ENCODE assay signal across 22 cellular contexts in genomic region chr17:1965556-1966273, GRCh38. TPM values are rescaled to one million over a fixed set of nuclear protein-coding genes. Genes with fewer than 3 reads are reported as not detected.
DNase-seq lines count a peak whose midpoint lies in the region; ATAC-seq and TF ChIP-seq lines count a peak whose summit lies in the region.
"Had no signal": no experiment of that assay in that cellular context is flagged by ENCODE, and none has a peak within 500 bp of the region (broad histone marks: within the 10 kb centered on the region; RNA-seq: fewer than 3 reads in every experiment).

No MANE protein-coding gene starts in this region.

- H2BK120ac ChIP-seq in IMR-90 (ENCODE audit: low read depth, low read length), result no peak overlapping the region

- no peak overlapping the region for H4K91ac ChIP-seq in IMR-90 (ENCODE audit: insufficient read depth, low read depth, low read length)

- no peak for TF ChIP-seq POLR2A in IMR-90 (IDR thresholded peaks at IDR 0.05; ENCODE audit: low read depth, low read length)

- no peak overlapping the region for H3K23ac ChIP-seq in IMR-90 (ENCODE audit: low read depth, low read length)

- no peak overlapping the region for H3K18ac ChIP-seq in IMR-90 (ENCODE audit: low read depth, low read length)

- H3K36me3 Mint-ChIP-seq in endodermal cell (ENCODE audit: low read depth), result peaks cover 5% of the 10 kb centered on the region
- no peaks in the 10 kb centered on the region for H3K36me3 Mint-ChIP-seq in progenitor cell of endocrine pancreas (ENCODE audit: insufficient read depth)
- H3K36me3 Mint-ChIP-seq: activated naive CD4-positive, alpha-beta T cell treated with anti-CD3 and anti-CD28 coated beads, Interleukin-2, amount 10 ng/mL, durations not matched to agents 7 days and 5 days; CD4-positive, CD25-positive, alpha-beta regulatory T cell had no signal

- no peak overlapping the region for H3K27ac ChIP-seq in IMR-90 (ENCODE audit: insufficient read depth, low read length)
- H3K27ac ChIP-seq in endodermal cell (ENCODE audit: low read depth, low read length), result peak overlapping the region; percentile 44
- H3K27ac ChIP-seq: KMS-11, SJSA1, thyroid gland had no signal

- H3K4me3 Mint-ChIP-seq in endodermal cell (no peak overlapping the region), progenitor cell of endocrine pancreas (ENCODE audit: low read depth) (no peak overlapping the region)
- H3K4me3 Mint-ChIP-seq: activated naive CD4-positive, alpha-beta T cell treated with anti-CD3 and anti-CD28 coated beads, Interleukin-2, amount 10 ng/mL, durations not matched to agents 7 days and 5 days; CD4-positive, CD25-positive, alpha-beta regulatory T cell had no signal

- dilution Hi-C loops in IMR-90 (cut with HindIII; ENCODE audit: low sequenced_read_pairs, unreplicated experiment), result no loop called here

- no peak overlapping the region for H4K8ac ChIP-seq in IMR-90 (ENCODE audit: low read depth in 2 of 2, low read length in 2 of 2)

- ATAC-seq in IMR-90 (ENCODE audit: low read depth) (peak; percentile 71), GM21390 (IDR thresholded peaks at IDR 0.05; ENCODE audit: unreplicated experiment) (no peak)

- H3K4me1 ChIP-seq in IMR-90 (ENCODE audit: control insufficient read depth, insufficient read depth, low read length), result peaks cover 3% of the 10 kb centered on the region; the same call in 1 of the 2 replicates
- peaks cover 7% of the 10 kb centered on the region for H3K4me1 ChIP-seq in endodermal cell (ENCODE audit: control insufficient read depth, insufficient read depth, low read length)
- H3K4me1 ChIP-seq: SJSA1 had no signal

- no peak overlapping the region for H4K5ac ChIP-seq in IMR-90 (ENCODE audit: low read depth, low read length)

- H3K9me1 ChIP-seq in IMR-90 (ENCODE audit: insufficient read depth, low read length), result no peaks in the 10 kb centered on the region

- no peak overlapping the region for H3K4me3 ChIP-seq in IMR-90 (ENCODE audit: insufficient read depth, low read depth, low read length)
- no peak overlapping the region for H3K4me3 ChIP-seq in endodermal cell (ENCODE audit: low read length)
- H3K4me3 ChIP-seq: dorsolateral prefrontal cortex, SJSA1, thyroid gland had no signal

- H3K9ac ChIP-seq in IMR-90 (ENCODE audit: low read depth, low read length) (no peak overlapping the region), endodermal cell (ENCODE audit: extremely low read depth, low read length, poor library complexity, severe bottlenecking) (no peak overlapping the region)
- H3K9ac ChIP-seq: KMS-11 had no signal

- H3K27ac Mint-ChIP-seq in endodermal cell, result peak overlapping the region; percentile 38
- H3K27ac Mint-ChIP-seq in progenitor cell of endocrine pancreas, result peak overlapping the region; percentile 85
- H3K27ac Mint-ChIP-seq: activated naive CD4-positive, alpha-beta T cell treated with anti-CD3 and anti-CD28 coated beads, Interleukin-2, amount 10 ng/mL, durations not matched to agents 7 days and 5 days; CD4-positive, CD25-positive, alpha-beta regulatory T cell had no signal

- peak overlapping the region; percentile 85 for H2AK9ac ChIP-seq in IMR-90 (replicated peaks; ENCODE audit: low read depth, low read length, poor library complexity)

- H3K14ac ChIP-seq in IMR-90 (replicated peaks; ENCODE audit: low read depth, low read length), result no peak overlapping the region

- CTCF ChIA-PET in IMR-90 (lab: Yijun Ruan, JAX), result no interaction called here

- peak; percentile 40 for DNase-seq in DMS 273 (lab: John Stamatoyannopoulos, UW; ENCODE audit: unreplicated experiment)
- DNase-seq in DMS 273 treated with DMSO at 0.1 percent for 48 hours (lab: John Stamatoyannopoulos, UW), result no peak
- DNase-seq in IMR-90, result no peak
- DNase-seq in endodermal cell, result no peak
- no peak for DNase-seq in progenitor cell of endocrine pancreas (ENCODE audit: low spot score, unreplicated experiment)
- no peak for DNase-seq in superior temporal gyrus (ENCODE audit: extremely low spot score)
- DNase-seq in COLO668 (lab: John Stamatoyannopoulos, UW; ENCODE audit: unreplicated experiment), result no peak
- DNase-seq: 8988T; activated CD4-positive, alpha-beta T cell treated with anti-CD3 and anti-CD28 coated beads for 4 hours; activated naive CD4-positive, alpha-beta T cell treated with anti-CD3 and anti-CD28 coated beads, Interleukin-2, amount 10 ng/mL, durations not matched to agents 7 days and 5 days; CD4-positive, CD25-positive, alpha-beta regulatory T cell; DND-41; dorsolateral prefrontal cortex; head of caudate nucleus; NCI-H446; nucleus accumbens; stimulated activated CD4-positive, alpha-beta T cell treated with anti-CD3 and anti-CD28 coated beads, Interleukin-4, amount 100 ng/mL, for 1 hour; T-helper 9 cell; thyroid gland had no signal

- H2BK20ac ChIP-seq in IMR-90 (ENCODE audit: low read depth, low read length), result no peak overlapping the region

- no peak overlapping the region for H2BK15ac ChIP-seq in IMR-90 (ENCODE audit: low read depth, low read length)

- H3K79me1 ChIP-seq in IMR-90 (ENCODE audit: low read depth in 1 of 2, low read length in 2 of 2), result no peaks in the 10 kb centered on the region

- no peak overlapping the region for H3K4ac ChIP-seq in IMR-90 (ENCODE audit: low read depth, low read length)

- BruUV-seq in IMR-90 (replicated peaks; lab: Mats Ljungman, UMichigan), result no TSS peak

- H3K56ac ChIP-seq in IMR-90 (ENCODE audit: extremely low read depth, insufficient read depth, low read length), result no peak overlapping the region

- in situ Hi-C loops in IMR-90 (cut with MboI; ENCODE audit: low sequenced_read_pairs), result no loop called here

- H3K4me2 ChIP-seq in IMR-90 (ENCODE audit: low read depth, low read length), result no peak overlapping the region
- H3K4me2 ChIP-seq: KMS-11 had no signal

- H4K20me1 ChIP-seq in IMR-90 (ENCODE audit: insufficient read depth, low read length), result no peaks in the 10 kb centered on the region

- peaks cover 13% of the 10 kb centered on the region for H3K9me3 ChIP-seq in IMR-90 (ENCODE audit: control insufficient read depth, insufficient read depth, low read length)
- H3K9me3 ChIP-seq in endodermal cell (ENCODE audit: control insufficient read depth, low read length), result no peaks in the 10 kb centered on the region
- H3K9me3 ChIP-seq: SJSA1, thyroid gland had no signal

- no peak overlapping the region for H2AFZ ChIP-seq in IMR-90 (replicated peaks; ENCODE audit: low read length, poor library complexity)

- H3K36me3 ChIP-seq in IMR-90 (ENCODE audit: control insufficient read depth, insufficient read depth, low read length) (no peaks in the 10 kb centered on the region), endodermal cell (ENCODE audit: control insufficient read depth, insufficient read depth, low read length) (peaks cover 5% of the 10 kb centered on the region)
- H3K36me3 ChIP-seq: SJSA1, thyroid gland had no signal

- H3K9me3 Mint-ChIP-seq in endodermal cell (peaks cover 3% of the 10 kb centered on the region), progenitor cell of endocrine pancreas (ENCODE audit: low read depth) (no peaks in the 10 kb centered on the region)
- H3K9me3 Mint-ChIP-seq: activated naive CD4-positive, alpha-beta T cell treated with anti-CD3 and anti-CD28 coated beads, Interleukin-2, amount 10 ng/mL, durations not matched to agents 7 days and 5 days had no signal

- no peak overlapping the region for H2BK5ac ChIP-seq in IMR-90 (ENCODE audit: low read depth, low read length, poor library complexity, severe bottlenecking)

- H3K27me3 Mint-ChIP-seq in endodermal cell (ENCODE audit: insufficient read depth) (peaks cover 10% of the 10 kb centered on the region), progenitor cell of endocrine pancreas (no peaks in the 10 kb centered on the region)

- H3K27me3 ChIP-seq in IMR-90 (ENCODE audit: control insufficient read depth, insufficient read depth, low read length) (peaks cover 51% of the 10 kb centered on the region), endodermal cell (ENCODE audit: control insufficient read depth, insufficient read depth, low read length, poor library complexity, severe bottlenecking) (no peaks in the 10 kb centered on the region)
- H3K27me3 ChIP-seq: dorsolateral prefrontal cortex, SJSA1, thyroid gland had no signal

- 33% methylated on average over 1 of the region's 21 CpGs; no CpG with 5 or more reads in 1 of the 2 experiments for WGBS in IMR-90 (ENCODE audit: extremely low coverage in 2 of 2, insufficient read length in 1 of 2), 2 experiments
- WGBS in endodermal cell (ENCODE audit: insufficient coverage in 1 of 2, insufficient read length in 1 of 2), 2 experiments, result 78 to 92% methylated on average over 11 to 21 of the region's 21 CpGs

- H3K4me1 Mint-ChIP-seq in endodermal cell (peaks cover 37% of the 10 kb centered on the region), progenitor cell of endocrine pancreas (ENCODE audit: low read depth) (peaks cover 33% of the 10 kb centered on the region)
- H3K4me1 Mint-ChIP-seq: CD4-positive, CD25-positive, alpha-beta regulatory T cell had no signal

- no peak for TF ChIP-seq RAD21 in IMR-90 (IDR thresholded peaks at IDR 0.05; ENCODE audit: low read length)

- no peak for TF ChIP-seq CTCF in IMR-90 (conservative IDR thresholded peaks at IDR 0.05; ENCODE audit: low read depth, low read length)
- TF ChIP-seq CTCF in endodermal cell (conservative IDR thresholded peaks at IDR 0.05), result no peak
- TF ChIP-seq CTCF in progenitor cell of endocrine pancreas (IDR thresholded peaks at IDR 0.05; ENCODE audit: unreplicated experiment), result no peak

- intact Hi-C loops in IMR-90 (cut with micrococcal nuclease), result no loop called here

- POLR2A ChIA-PET in IMR-90 (lab: Charles Lee; ENCODE audit: unreplicated experiment), result no interaction called here

- no peak overlapping the region for H2AK5ac ChIP-seq in IMR-90 (ENCODE audit: low read depth, low read length)

TF ChIP-seq in IMR-90, 13 proteins besides CTCF, POLR2A, EP300 and RAD21 (continues in another document):
- no peak for TF ChIP-seq CEBPB (IDR thresholded peaks at IDR 0.05; ENCODE audit: low read depth, low read length)
- no peak for TF ChIP-seq NFE2L2 (IDR thresholded peaks at IDR 0.05; ENCODE audit: low read depth, low read length)
- no peak for TF ChIP-seq MAFK (IDR thresholded peaks at IDR 0.05; ENCODE audit: low read depth, low read length)
- TF ChIP-seq MXI1 (IDR thresholded peaks at IDR 0.05; ENCODE audit: borderline replicate concordance, low read depth, low read length), result no peak
- no peak for TF ChIP-seq RCOR1 (IDR thresholded peaks at IDR 0.05; ENCODE audit: insufficient replicate concordance, low read length)

RNA-seq across cellular contexts. Expression of gene RTN4RL1, which starts 59.4 kb away (rescaled TPM):
- total RNA-seq in IMR-90 (2012; rRNA removed), result under 0.01 TPM in 2 replicates
- polyA plus RNA-seq in IMR-90 (2012; rRNA removed), result 0.03 and 0.04 TPM in 2 replicates
- polyA plus RNA-seq in IMR-90 (2012; cell fraction: cytosol; rRNA removed), result 0.07 TPM in 1 of 2 replicates, not detected in the other
- polyA plus RNA-seq in IMR-90 (2012; cell fraction: nucleus; rRNA removed; ENCODE audit: low replicate concordance), result 0.03 TPM in 1 of 2 replicates, not detected in the other
- total RNA-seq in endodermal cell, result 10 to 100 TPM; 18.2 to 19.6 TPM
- polyA plus RNA-seq in endodermal cell (2013, experiment 1 of 2), result 5.4 TPM
- 7.7 TPM for polyA plus RNA-seq in endodermal cell (2013, experiment 2 of 2)
- total RNA-seq in progenitor cell of endocrine pancreas, result 11.1 and 12.4 TPM in 2 replicates
- total RNA-seq: SJSA1 had no signal

Comparison
In these comparisons a context has a peak if more than half of its experiments do, and no peak if none do; other contexts are left out.
1. RNA of gene RTN4RL1, which starts 59.4 kb away (total RNA-seq): 18.2 to 19.6 TPM in endodermal cell and 11.1 to 12.4 TPM in progenitor cell of endocrine pancreas; under 0.01 TPM in IMR-90; every median in the first group is over 10 times any median in the second.